In the genomic region with DNA sequence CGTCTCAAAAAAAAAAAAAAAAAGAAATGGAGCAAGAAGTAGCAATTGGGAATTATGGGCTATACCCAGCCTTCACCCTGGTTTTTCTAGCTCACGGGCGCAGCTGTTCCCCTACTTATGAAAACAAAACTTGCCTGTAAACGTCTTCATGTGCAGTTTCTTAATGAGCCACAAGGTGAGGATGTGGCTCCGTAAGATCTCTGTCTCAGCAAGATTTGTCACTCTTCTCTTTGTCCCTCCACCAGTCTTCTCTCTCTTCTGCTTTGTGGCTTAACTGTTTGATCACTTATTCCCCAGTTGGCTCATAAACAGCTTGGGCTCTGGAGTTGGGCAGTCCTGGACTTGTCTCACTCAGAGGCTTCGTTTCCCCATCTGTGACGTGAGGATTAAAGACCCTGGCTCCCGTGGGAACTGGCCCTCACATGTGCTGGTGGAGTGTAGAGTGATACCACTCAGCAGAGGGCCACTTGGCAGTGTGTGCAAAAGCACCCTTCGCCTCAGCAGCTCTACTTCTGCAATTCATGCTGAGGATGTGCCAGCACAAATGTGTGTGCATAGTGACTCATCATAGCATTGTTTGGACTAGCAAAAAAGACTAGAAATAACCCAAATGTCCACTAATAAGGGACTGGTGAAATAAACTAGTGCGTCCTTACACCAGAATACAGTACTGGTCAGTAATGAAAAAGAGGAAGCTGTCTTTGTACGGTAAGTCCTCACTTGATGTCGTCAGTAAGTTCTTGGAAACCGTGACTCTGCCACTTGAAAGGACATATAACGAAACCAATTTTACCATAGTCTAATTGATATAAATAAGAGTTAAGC, we compare ENCODE assay signal across 1 cellular context.
A peak's percentile ranks its signal among the peaks of the same experiment; 100 is the strongest.
TF ChIP-seq lines count a peak whose summit lies in the region.

No MANE protein-coding gene starts in this region.

TF ChIP-seq in K562, 482 proteins besides CTCF, POLR2A, EP300 and RAD21 (continued from another document and continues in another):
- TF ChIP-seq, protein P1, sequence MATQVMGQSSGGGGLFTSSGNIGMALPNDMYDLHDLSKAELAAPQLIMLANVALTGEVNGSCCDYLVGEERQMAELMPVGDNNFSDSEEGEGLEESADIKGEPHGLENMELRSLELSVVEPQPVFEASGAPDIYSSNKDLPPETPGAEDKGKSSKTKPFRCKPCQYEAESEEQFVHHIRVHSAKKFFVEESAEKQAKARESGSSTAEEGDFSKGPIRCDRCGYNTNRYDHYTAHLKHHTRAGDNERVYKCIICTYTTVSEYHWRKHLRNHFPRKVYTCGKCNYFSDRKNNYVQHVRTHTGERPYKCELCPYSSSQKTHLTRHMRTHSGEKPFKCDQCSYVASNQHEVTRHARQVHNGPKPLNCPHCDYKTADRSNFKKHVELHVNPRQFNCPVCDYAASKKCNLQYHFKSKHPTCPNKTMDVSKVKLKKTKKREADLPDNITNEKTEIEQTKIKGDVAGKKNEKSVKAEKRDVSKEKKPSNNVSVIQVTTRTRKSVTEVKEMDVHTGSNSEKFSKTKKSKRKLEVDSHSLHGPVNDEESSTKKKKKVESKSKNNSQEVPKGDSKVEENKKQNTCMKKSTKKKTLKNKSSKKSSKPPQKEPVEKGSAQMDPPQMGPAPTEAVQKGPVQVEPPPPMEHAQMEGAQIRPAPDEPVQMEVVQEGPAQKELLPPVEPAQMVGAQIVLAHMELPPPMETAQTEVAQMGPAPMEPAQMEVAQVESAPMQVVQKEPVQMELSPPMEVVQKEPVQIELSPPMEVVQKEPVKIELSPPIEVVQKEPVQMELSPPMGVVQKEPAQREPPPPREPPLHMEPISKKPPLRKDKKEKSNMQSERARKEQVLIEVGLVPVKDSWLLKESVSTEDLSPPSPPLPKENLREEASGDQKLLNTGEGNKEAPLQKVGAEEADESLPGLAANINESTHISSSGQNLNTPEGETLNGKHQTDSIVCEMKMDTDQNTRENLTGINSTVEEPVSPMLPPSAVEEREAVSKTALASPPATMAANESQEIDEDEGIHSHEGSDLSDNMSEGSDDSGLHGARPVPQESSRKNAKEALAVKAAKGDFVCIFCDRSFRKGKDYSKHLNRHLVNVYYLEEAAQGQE (CRISPR knock-in tag; IDR thresholded peaks at IDR 0.05; ENCODE audit: low read depth), result no peak
- TF ChIP-seq, protein P2, sequence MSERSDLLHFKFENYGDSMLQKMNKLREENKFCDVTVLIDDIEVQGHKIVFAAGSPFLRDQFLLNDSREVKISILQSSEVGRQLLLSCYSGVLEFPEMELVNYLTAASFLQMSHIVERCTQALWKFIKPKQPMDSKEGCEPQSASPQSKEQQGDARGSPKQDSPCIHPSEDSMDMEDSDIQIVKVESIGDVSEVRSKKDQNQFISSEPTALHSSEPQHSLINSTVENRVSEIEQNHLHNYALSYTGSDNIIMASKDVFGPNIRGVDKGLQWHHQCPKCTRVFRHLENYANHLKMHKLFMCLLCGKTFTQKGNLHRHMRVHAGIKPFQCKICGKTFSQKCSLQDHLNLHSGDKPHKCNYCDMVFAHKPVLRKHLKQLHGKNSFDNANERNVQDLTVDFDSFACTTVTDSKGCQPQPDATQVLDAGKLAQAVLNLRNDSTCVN (CRISPR knock-in tag; IDR thresholded peaks at IDR 0.05), result no peak
- no peak for TF ChIP-seq DIDO1 (tag; IDR thresholded peaks at IDR 0.05; ENCODE audit: low read depth)
- peak in 1 of 2 experiments; percentile 38; a peak in 2 of 4 replicates for TF ChIP-seq FOXK2 (conservative IDR thresholded peaks at IDR 0.05 in 1 of 2, IDR thresholded peaks at IDR 0.05 in 1 of 2; ENCODE audit: low read depth in 2 of 2)
- no peak for TF ChIP-seq KLF6 (CRISPR knock-in tag; IDR thresholded peaks at IDR 0.05; ENCODE audit: borderline replicate concordance)
- TF ChIP-seq, protein P3, sequence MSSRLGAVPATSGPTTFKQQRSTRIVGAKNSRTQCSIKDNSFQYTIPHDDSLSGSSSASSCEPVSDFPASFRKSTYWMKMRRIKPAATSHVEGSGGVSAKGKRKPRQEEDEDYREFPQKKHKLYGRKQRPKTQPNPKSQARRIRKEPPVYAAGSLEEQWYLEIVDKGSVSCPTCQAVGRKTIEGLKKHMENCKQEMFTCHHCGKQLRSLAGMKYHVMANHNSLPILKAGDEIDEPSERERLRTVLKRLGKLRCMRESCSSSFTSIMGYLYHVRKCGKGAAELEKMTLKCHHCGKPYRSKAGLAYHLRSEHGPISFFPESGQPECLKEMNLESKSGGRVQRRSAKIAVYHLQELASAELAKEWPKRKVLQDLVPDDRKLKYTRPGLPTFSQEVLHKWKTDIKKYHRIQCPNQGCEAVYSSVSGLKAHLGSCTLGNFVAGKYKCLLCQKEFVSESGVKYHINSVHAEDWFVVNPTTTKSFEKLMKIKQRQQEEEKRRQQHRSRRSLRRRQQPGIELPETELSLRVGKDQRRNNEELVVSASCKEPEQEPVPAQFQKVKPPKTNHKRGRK (tag; IDR thresholded peaks at IDR 0.05), result no peak
- TF ChIP-seq, protein P4, sequence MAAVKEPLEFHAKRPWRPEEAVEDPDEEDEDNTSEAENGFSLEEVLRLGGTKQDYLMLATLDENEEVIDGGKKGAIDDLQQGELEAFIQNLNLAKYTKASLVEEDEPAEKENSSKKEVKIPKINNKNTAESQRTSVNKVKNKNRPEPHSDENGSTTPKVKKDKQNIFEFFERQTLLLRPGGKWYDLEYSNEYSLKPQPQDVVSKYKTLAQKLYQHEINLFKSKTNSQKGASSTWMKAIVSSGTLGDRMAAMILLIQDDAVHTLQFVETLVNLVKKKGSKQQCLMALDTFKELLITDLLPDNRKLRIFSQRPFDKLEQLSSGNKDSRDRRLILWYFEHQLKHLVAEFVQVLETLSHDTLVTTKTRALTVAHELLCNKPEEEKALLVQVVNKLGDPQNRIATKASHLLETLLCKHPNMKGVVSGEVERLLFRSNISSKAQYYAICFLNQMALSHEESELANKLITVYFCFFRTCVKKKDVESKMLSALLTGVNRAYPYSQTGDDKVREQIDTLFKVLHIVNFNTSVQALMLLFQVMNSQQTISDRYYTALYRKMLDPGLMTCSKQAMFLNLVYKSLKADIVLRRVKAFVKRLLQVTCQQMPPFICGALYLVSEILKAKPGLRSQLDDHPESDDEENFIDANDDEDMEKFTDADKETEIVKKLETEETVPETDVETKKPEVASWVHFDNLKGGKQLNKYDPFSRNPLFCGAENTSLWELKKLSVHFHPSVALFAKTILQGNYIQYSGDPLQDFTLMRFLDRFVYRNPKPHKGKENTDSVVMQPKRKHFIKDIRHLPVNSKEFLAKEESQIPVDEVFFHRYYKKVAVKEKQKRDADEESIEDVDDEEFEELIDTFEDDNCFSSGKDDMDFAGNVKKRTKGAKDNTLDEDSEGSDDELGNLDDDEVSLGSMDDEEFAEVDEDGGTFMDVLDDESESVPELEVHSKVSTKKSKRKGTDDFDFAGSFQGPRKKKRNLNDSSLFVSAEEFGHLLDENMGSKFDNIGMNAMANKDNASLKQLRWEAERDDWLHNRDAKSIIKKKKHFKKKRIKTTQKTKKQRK (IDR thresholded peaks at IDR 0.05; ENCODE audit: borderline replicate concordance, low read depth, low read length), result no peak
- TF ChIP-seq ZC3H11A (IDR thresholded peaks at IDR 0.05; ENCODE audit: low read depth, low read length), result no peak
- no peak for TF ChIP-seq TGIF2 (CRISPR knock-in tag; IDR thresholded peaks at IDR 0.05)
- TF ChIP-seq HDAC6 (IDR thresholded peaks at IDR 0.05; ENCODE audit: low read depth, low read length), result no peak
- no peak for TF ChIP-seq ZNF184 (CRISPR knock-in tag; IDR thresholded peaks at IDR 0.05)
- TF ChIP-seq LEF1 (IDR thresholded peaks at IDR 0.05), result 0 out of 2 replicates have a peak, but pooled peaks have one; percentile 10
- TF ChIP-seq CHD2 (IDR thresholded peaks at IDR 0.05; ENCODE audit: low read depth, low read length), result no peak
- no peak for TF ChIP-seq HNRNPK (IDR thresholded peaks at IDR 0.05; ENCODE audit: low read depth, low read length, poor library complexity, severe bottlenecking)
- no peak for TF ChIP-seq ZNF696 (CRISPR knock-in tag; conservative IDR thresholded peaks at IDR 0.05)
- TF ChIP-seq EP400 (IDR thresholded peaks at IDR 0.05), result peak; percentile 53
- TF ChIP-seq, protein P5, sequence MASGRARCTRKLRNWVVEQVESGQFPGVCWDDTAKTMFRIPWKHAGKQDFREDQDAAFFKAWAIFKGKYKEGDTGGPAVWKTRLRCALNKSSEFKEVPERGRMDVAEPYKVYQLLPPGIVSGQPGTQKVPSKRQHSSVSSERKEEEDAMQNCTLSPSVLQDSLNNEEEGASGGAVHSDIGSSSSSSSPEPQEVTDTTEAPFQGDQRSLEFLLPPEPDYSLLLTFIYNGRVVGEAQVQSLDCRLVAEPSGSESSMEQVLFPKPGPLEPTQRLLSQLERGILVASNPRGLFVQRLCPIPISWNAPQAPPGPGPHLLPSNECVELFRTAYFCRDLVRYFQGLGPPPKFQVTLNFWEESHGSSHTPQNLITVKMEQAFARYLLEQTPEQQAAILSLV (tag; IDR thresholded peaks at IDR 0.05), result no peak
- TF ChIP-seq ZSCAN32 (CRISPR knock-in tag; IDR thresholded peaks at IDR 0.05), result no peak
- no peak for TF ChIP-seq ZNF239 (CRISPR knock-in tag; IDR thresholded peaks at IDR 0.05)
- TF ChIP-seq KDM1A (IDR thresholded peaks at IDR 0.05), result no peak; a peak in 1 of 4 replicates
- TF ChIP-seq XRCC4 (IDR thresholded peaks at IDR 0.05; ENCODE audit: extremely low read depth, insufficient read depth, insufficient read length), result no peak
- no peak for TF ChIP-seq ESRRA (IDR thresholded peaks at IDR 0.05; ENCODE audit: borderline replicate concordance, low read depth)
- peak; percentile 69 for TF ChIP-seq CREM (IDR thresholded peaks at IDR 0.05; ENCODE audit: low read depth)
- TF ChIP-seq HEY1 (CRISPR knock-in tag; IDR thresholded peaks at IDR 0.05; ENCODE audit: borderline replicate concordance), result no peak
- TF ChIP-seq NCOA6 (IDR thresholded peaks at IDR 0.05), result no peak
- TF ChIP-seq, protein P6, sequence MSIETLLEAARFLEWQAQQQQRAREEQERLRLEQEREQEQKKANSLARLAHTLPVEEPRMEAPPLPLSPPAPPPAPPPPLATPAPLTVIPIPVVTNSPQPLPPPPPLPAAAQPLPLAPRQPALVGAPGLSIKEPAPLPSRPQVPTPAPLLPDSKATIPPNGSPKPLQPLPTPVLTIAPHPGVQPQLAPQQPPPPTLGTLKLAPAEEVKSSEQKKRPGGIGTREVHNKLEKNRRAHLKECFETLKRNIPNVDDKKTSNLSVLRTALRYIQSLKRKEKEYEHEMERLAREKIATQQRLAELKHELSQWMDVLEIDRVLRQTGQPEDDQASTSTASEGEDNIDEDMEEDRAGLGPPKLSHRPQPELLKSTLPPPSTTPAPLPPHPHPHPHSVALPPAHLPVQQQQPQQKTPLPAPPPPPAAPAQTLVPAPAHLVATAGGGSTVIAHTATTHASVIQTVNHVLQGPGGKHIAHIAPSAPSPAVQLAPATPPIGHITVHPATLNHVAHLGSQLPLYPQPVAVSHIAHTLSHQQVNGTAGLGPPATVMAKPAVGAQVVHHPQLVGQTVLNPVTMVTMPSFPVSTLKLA (conservative IDR thresholded peaks at IDR 0.05), result peak; percentile 21 to 56; a peak in 1 of 4 replicates
- no peak for TF ChIP-seq ATF1 (CRISPR knock-in tag; IDR thresholded peaks at IDR 0.05)
- TF ChIP-seq ATF1 (tag; IDR thresholded peaks at IDR 0.05), result peak; percentile 57
- no peak for TF ChIP-seq DDX20 (tag; IDR thresholded peaks at IDR 0.05; ENCODE audit: low read depth)
- no peak for TF ChIP-seq ZNF324 (CRISPR knock-in tag; IDR thresholded peaks at IDR 0.05)
- TF ChIP-seq ATF7 (IDR thresholded peaks at IDR 0.05), result peak; percentile 61; the same call in 1 of the 2 replicates
- TF ChIP-seq ARHGAP35 (IDR thresholded peaks at IDR 0.05; ENCODE audit: partially characterized antibody), result no peak
- TF ChIP-seq, protein P7, sequence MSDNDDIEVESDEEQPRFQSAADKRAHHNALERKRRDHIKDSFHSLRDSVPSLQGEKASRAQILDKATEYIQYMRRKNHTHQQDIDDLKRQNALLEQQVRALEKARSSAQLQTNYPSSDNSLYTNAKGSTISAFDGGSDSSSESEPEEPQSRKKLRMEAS (CRISPR knock-in tag; IDR thresholded peaks at IDR 0.05), result peak; percentile 73
- TF ChIP-seq, protein P8, sequence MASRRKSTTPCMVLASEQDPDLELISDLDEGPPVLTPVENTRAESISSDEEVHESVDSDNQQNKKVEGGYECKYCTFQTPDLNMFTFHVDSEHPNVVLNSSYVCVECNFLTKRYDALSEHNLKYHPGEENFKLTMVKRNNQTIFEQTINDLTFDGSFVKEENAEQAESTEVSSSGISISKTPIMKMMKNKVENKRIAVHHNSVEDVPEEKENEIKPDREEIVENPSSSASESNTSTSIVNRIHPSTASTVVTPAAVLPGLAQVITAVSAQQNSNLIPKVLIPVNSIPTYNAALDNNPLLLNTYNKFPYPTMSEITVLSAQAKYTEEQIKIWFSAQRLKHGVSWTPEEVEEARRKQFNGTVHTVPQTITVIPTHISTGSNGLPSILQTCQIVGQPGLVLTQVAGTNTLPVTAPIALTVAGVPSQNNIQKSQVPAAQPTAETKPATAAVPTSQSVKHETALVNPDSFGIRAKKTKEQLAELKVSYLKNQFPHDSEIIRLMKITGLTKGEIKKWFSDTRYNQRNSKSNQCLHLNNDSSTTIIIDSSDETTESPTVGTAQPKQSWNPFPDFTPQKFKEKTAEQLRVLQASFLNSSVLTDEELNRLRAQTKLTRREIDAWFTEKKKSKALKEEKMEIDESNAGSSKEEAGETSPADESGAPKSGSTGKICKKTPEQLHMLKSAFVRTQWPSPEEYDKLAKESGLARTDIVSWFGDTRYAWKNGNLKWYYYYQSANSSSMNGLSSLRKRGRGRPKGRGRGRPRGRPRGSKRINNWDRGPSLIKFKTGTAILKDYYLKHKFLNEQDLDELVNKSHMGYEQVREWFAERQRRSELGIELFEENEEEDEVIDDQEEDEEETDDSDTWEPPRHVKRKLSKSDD (conservative IDR thresholded peaks at IDR 0.05; ENCODE audit: low read length), result no peak
- TF ChIP-seq, protein P9, sequence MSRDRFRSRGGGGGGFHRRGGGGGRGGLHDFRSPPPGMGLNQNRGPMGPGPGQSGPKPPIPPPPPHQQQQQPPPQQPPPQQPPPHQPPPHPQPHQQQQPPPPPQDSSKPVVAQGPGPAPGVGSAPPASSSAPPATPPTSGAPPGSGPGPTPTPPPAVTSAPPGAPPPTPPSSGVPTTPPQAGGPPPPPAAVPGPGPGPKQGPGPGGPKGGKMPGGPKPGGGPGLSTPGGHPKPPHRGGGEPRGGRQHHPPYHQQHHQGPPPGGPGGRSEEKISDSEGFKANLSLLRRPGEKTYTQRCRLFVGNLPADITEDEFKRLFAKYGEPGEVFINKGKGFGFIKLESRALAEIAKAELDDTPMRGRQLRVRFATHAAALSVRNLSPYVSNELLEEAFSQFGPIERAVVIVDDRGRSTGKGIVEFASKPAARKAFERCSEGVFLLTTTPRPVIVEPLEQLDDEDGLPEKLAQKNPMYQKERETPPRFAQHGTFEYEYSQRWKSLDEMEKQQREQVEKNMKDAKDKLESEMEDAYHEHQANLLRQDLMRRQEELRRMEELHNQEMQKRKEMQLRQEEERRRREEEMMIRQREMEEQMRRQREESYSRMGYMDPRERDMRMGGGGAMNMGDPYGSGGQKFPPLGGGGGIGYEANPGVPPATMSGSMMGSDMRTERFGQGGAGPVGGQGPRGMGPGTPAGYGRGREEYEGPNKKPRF (IDR thresholded peaks at IDR 0.05; ENCODE audit: low read depth, low read length), result no peak
- TF ChIP-seq, protein P10, sequence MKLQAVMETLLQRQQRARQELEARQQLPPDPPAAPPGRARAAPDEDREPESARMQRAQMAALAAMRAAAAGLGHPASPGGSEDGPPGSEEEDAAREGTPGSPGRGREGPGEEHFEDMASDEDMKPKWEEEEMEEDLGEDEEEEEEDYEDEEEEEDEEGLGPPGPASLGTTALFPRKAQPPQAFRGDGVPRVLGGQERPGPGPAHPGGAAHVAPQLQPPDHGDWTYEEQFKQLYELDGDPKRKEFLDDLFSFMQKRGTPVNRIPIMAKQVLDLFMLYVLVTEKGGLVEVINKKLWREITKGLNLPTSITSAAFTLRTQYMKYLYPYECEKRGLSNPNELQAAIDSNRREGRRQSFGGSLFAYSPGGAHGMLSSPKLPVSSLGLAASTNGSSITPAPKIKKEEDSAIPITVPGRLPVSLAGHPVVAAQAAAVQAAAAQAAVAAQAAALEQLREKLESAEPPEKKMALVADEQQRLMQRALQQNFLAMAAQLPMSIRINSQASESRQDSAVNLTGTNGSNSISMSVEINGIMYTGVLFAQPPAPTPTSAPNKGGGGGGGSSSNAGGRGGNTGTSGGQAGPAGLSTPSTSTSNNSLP (IDR thresholded peaks at IDR 0.05; ENCODE audit: borderline replicate concordance, low read depth, low read length), result no peak
